Comparison of ENCODE assay signal across 26 cellular contexts in the genomic region with DNA sequence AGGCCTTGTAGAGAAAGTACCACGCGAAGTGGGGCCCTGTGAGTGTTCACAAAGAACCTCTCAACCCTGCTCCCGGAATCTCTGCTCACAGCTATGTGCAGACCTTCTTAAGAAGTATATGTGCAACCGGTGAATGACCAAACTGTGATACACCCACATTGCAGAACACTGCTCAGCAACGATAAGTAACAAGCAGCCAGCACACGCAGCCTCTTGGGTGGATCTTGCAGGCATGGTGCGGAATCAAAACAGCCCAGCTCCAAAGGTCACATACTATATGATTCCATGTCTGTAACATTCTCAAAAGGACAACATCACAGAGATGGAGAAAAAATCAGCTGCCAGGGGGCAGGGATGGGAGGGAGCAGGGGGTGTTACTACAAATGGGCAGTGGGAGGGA.
"Had no signal": no experiment of that assay in that cellular context is flagged by ENCODE, and none has a peak within 500 bp of the region (broad histone marks: within the 10 kb centered on the region; RNA-seq: fewer than 3 reads in every experiment).

No MANE protein-coding gene starts in this region.

- H3K27ac ChIP-seq: left ventricle myocardium inferior, pancreas, prostate gland, skin epidermis, tibial nerve, uterus had no signal

- ATAC-seq: left cardiac atrium; natural killer cell; pancreas; right cardiac atrium; sciatic nerve; stimulated activated memory B cell treated with anti-CD40 and anti-IgM and Interleukin-4, amounts not matched to agents 10 μg/mL and 1 μg/mL and 100 μg/mL, for 72 hours; stimulated activated naive CD8-positive, alpha-beta T cell treated with anti-CD3 and anti-CD28 coated beads, Interleukin-15, amount 100 ng/mL, for 72 hours had no signal

- H3K27me3 ChIP-seq: pancreas, tibial nerve, uterus had no signal

- H3K4me1 Mint-ChIP-seq: naive B cell; natural killer cell; stimulated activated memory B cell treated with anti-CD40 and anti-IgM and Interleukin-4, amounts not matched to agents 10 μg/mL and 1 μg/mL and 100 μg/mL, for 72 hours had no signal

- H3K36me3 Mint-ChIP-seq: naive B cell; natural killer cell; stimulated activated memory B cell treated with anti-CD40 and anti-IgM and Interleukin-4, amounts not matched to agents 10 μg/mL and 1 μg/mL and 100 μg/mL, for 72 hours had no signal

- H3K9me3 ChIP-seq: left ventricle myocardium inferior, pancreas, prostate gland, tibial nerve, uterus had no signal

- H3K4me1 ChIP-seq: left ventricle myocardium inferior, pancreas, prostate gland, tibial nerve, uterus had no signal

- H3K9me3 Mint-ChIP-seq: naive B cell; natural killer cell; stimulated activated memory B cell treated with anti-CD40 and anti-IgM and Interleukin-4, amounts not matched to agents 10 μg/mL and 1 μg/mL and 100 μg/mL, for 72 hours; stimulated activated naive CD8-positive, alpha-beta T cell treated with anti-CD3 and anti-CD28 coated beads, Interleukin-15, amount 100 ng/mL, for 72 hours; type B pancreatic cell had no signal

- H3K4me3 ChIP-seq: left ventricle myocardium inferior, pancreas, prostate gland, skin epidermis, tibial nerve, uterus had no signal

- H3K27ac Mint-ChIP-seq: stimulated activated memory B cell treated with anti-CD40 and anti-IgM and Interleukin-4, amounts not matched to agents 10 μg/mL and 1 μg/mL and 100 μg/mL, for 72 hours; stimulated activated naive CD8-positive, alpha-beta T cell treated with anti-CD3 and anti-CD28 coated beads, Interleukin-15, amount 100 ng/mL, for 72 hours; type B pancreatic cell had no signal

- H3K36me3 ChIP-seq: uterus had no signal

- H3K27me3 Mint-ChIP-seq: naive B cell; stimulated activated memory B cell treated with anti-CD40 and anti-IgM and Interleukin-4, amounts not matched to agents 10 μg/mL and 1 μg/mL and 100 μg/mL, for 72 hours; stimulated activated naive CD8-positive, alpha-beta T cell treated with anti-CD3 and anti-CD28 coated beads, Interleukin-15, amount 100 ng/mL, for 72 hours; type B pancreatic cell had no signal

- H3K4me3 Mint-ChIP-seq: naive B cell; natural killer cell; stimulated activated memory B cell treated with anti-CD40 and anti-IgM and Interleukin-4, amounts not matched to agents 10 μg/mL and 1 μg/mL and 100 μg/mL, for 72 hours; stimulated activated naive CD8-positive, alpha-beta T cell treated with anti-CD3 and anti-CD28 coated beads, Interleukin-15, amount 100 ng/mL, for 72 hours; type B pancreatic cell had no signal

- DNase-seq: head of caudate nucleus; hippocampal formation; kidney glomerular epithelial cell; left cardiac atrium; left ventricle myocardium inferior; mesenchymal stem cell; naive B cell; natural killer cell; nucleus accumbens; pancreas; retina; stimulated activated CD4-positive, alpha-beta T cell treated with anti-CD3 and anti-CD28 coated beads, Interleukin-1b, Interleukin-23, amount 100 ng/mL, for 48 hours; stimulated activated CD4-positive, alpha-beta T cell treated with anti-CD3 and anti-CD28 coated beads, Interleukin-2, amount 100 ng/mL, for 48 hours; stimulated activated CD4-positive, alpha-beta T cell treated with anti-CD3 and anti-CD28 coated beads, Interleukin-4, amount 100 ng/mL, for 4 hours; stimulated activated CD8-positive, alpha-beta memory T cell treated with anti-CD3 and anti-CD28 coated beads, Interleukin-4, amount 100 ng/mL, for 48 hours; stimulated activated naive CD4-positive, alpha-beta T cell treated with Interleukin-2 at 50 U/mL for 16 hours; stimulated activated naive CD8-positive, alpha-beta T cell treated with anti-CD3 and anti-CD28 coated beads, Interleukin-15, amount 100 ng/mL, for 72 hours; substantia nigra; uterus had no signal
